ENCODE assay signal across 1 cellular context in genomic region chr7:95430864-95431263, GRCh38.
A peak's percentile ranks its signal among the peaks of the same experiment; 100 is the strongest.
TF ChIP-seq lines count a peak whose summit lies in the region.

No MANE protein-coding gene starts in this region.

TF ChIP-seq in HepG2, 621 proteins besides CTCF, POLR2A, EP300 and RAD21 (continued from another document and continues in another):
- TF ChIP-seq, protein P1, sequence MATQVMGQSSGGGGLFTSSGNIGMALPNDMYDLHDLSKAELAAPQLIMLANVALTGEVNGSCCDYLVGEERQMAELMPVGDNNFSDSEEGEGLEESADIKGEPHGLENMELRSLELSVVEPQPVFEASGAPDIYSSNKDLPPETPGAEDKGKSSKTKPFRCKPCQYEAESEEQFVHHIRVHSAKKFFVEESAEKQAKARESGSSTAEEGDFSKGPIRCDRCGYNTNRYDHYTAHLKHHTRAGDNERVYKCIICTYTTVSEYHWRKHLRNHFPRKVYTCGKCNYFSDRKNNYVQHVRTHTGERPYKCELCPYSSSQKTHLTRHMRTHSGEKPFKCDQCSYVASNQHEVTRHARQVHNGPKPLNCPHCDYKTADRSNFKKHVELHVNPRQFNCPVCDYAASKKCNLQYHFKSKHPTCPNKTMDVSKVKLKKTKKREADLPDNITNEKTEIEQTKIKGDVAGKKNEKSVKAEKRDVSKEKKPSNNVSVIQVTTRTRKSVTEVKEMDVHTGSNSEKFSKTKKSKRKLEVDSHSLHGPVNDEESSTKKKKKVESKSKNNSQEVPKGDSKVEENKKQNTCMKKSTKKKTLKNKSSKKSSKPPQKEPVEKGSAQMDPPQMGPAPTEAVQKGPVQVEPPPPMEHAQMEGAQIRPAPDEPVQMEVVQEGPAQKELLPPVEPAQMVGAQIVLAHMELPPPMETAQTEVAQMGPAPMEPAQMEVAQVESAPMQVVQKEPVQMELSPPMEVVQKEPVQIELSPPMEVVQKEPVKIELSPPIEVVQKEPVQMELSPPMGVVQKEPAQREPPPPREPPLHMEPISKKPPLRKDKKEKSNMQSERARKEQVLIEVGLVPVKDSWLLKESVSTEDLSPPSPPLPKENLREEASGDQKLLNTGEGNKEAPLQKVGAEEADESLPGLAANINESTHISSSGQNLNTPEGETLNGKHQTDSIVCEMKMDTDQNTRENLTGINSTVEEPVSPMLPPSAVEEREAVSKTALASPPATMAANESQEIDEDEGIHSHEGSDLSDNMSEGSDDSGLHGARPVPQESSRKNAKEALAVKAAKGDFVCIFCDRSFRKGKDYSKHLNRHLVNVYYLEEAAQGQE (IDR thresholded peaks at IDR 0.05; ENCODE audit: borderline replicate concordance in 1 of 2, low read depth in 1 of 2, low read length in 2 of 2), result no peak
- TF ChIP-seq SUZ12 (IDR thresholded peaks at IDR 0.05; ENCODE audit: low read depth, low read length) (no peak), ZNF136 (CRISPR knock-in tag; IDR thresholded peaks at IDR 0.05; ENCODE audit: low read depth) (no peak), KLF9 (CRISPR knock-in tag; IDR thresholded peaks at IDR 0.05; ENCODE audit: low read depth) (no peak), YEATS4 (CRISPR knock-in tag; IDR thresholded peaks at IDR 0.05; ENCODE audit: borderline replicate concordance) (no peak), ZNF225 (CRISPR knock-in tag; IDR thresholded peaks at IDR 0.05) (no peak), CEBPG (CRISPR knock-in tag; IDR thresholded peaks at IDR 0.05) (peak; percentile 94), SOX13 (IDR thresholded peaks at IDR 0.05) (no peak), SOX13 (CRISPR knock-in tag; conservative IDR thresholded peaks at IDR 0.05 in 1 of 2, IDR thresholded peaks at IDR 0.05 in 1 of 2) (peak in 1 of 2 experiments; percentile 69; a peak in 1 of 4 replicates), MXD4 (CRISPR knock-in tag; IDR thresholded peaks at IDR 0.05) (no peak), DRAP1 (CRISPR knock-in tag; IDR thresholded peaks at IDR 0.05) (no peak), PHF21A (CRISPR knock-in tag; IDR thresholded peaks at IDR 0.05) (peak; percentile 68), PRMT3 (CRISPR knock-in tag; IDR thresholded peaks at IDR 0.05; ENCODE audit: borderline replicate concordance, low read depth) (no peak), MEIS2 (CRISPR knock-in tag; IDR thresholded peaks at IDR 0.05) (no peak), ZNF800 (CRISPR knock-in tag; IDR thresholded peaks at IDR 0.05) (no peak), ZNF281 (CRISPR knock-in tag; IDR thresholded peaks at IDR 0.05; ENCODE audit: borderline replicate concordance) (no peak), FOXM1 (CRISPR knock-in tag; IDR thresholded peaks at IDR 0.05) (no peak), CCAR2 (optimal IDR thresholded peaks at IDR 0.05; ENCODE audit: low read depth, low read length) (no peak), ZNF3 (CRISPR knock-in tag; IDR thresholded peaks at IDR 0.05) (peak; percentile 90), ZNF234 (CRISPR knock-in tag; conservative IDR thresholded peaks at IDR 0.05) (no peak), BCL6 (CRISPR knock-in tag; IDR thresholded peaks at IDR 0.05) (peak; percentile 62), CEBPB (IDR thresholded peaks at IDR 0.05; ENCODE audit: borderline replicate concordance, low read depth, low read length) (peak; percentile 95), ZNF670 (CRISPR knock-in tag; IDR thresholded peaks at IDR 0.05; ENCODE audit: borderline replicate concordance) (peak; percentile 42; the same call in 1 of the 2 replicates), ZNF33B (CRISPR knock-in tag; IDR thresholded peaks at IDR 0.05) (no peak), STAG1 (CRISPR knock-in tag; IDR thresholded peaks at IDR 0.05) (no peak), TEF (CRISPR knock-in tag; IDR thresholded peaks at IDR 0.05) (no peak), ETV5 (CRISPR knock-in tag; IDR thresholded peaks at IDR 0.05; ENCODE audit: borderline replicate concordance) (peak; percentile 50; the same call in 1 of the 2 replicates), ZNF263 (CRISPR knock-in tag; IDR thresholded peaks at IDR 0.05) (no peak), FOXA3 (CRISPR knock-in tag; IDR thresholded peaks at IDR 0.05) (peak; percentile 89), IRF2 (CRISPR knock-in tag; IDR thresholded peaks at IDR 0.05) (peak; percentile 65; the same call in 1 of the 2 replicates), SOX5 (CRISPR knock-in tag; IDR thresholded peaks at IDR 0.05; ENCODE audit: borderline replicate concordance) (peak; percentile 69; the same call in 1 of the 2 replicates), CREB1 (IDR thresholded peaks at IDR 0.05) (no peak), CREB1 (CRISPR knock-in tag; IDR thresholded peaks at IDR 0.05) (peak; percentile 28; the same call in 1 of the 2 replicates), KLF16 (CRISPR knock-in tag; IDR thresholded peaks at IDR 0.05) (peak in 1 of 2 experiments; percentile 54; a peak in 1 of 4 replicates), NFIB (CRISPR knock-in tag; IDR thresholded peaks at IDR 0.05; ENCODE audit: borderline replicate concordance) (no peak), ZNF7 (CRISPR knock-in tag; IDR thresholded peaks at IDR 0.05) (peak; percentile 65; the same call in 1 of the 2 replicates), SMAD3 (CRISPR knock-in tag; IDR thresholded peaks at IDR 0.05) (peak; percentile 53), ONECUT2 (CRISPR knock-in tag; IDR thresholded peaks at IDR 0.05) (no peak), JUN (CRISPR knock-in tag; IDR thresholded peaks at IDR 0.05) (0 out of 2 replicates have a peak, but pooled peaks have one; percentile 46), FOXK1 (CRISPR knock-in tag; IDR thresholded peaks at IDR 0.05; ENCODE audit: borderline replicate concordance, low read depth) (peak; percentile 46; the same call in 1 of the 2 replicates), ZNF460 (CRISPR knock-in tag; IDR thresholded peaks at IDR 0.05; ENCODE audit: borderline replicate concordance) (no peak)
- TF ChIP-seq, protein P2, sequence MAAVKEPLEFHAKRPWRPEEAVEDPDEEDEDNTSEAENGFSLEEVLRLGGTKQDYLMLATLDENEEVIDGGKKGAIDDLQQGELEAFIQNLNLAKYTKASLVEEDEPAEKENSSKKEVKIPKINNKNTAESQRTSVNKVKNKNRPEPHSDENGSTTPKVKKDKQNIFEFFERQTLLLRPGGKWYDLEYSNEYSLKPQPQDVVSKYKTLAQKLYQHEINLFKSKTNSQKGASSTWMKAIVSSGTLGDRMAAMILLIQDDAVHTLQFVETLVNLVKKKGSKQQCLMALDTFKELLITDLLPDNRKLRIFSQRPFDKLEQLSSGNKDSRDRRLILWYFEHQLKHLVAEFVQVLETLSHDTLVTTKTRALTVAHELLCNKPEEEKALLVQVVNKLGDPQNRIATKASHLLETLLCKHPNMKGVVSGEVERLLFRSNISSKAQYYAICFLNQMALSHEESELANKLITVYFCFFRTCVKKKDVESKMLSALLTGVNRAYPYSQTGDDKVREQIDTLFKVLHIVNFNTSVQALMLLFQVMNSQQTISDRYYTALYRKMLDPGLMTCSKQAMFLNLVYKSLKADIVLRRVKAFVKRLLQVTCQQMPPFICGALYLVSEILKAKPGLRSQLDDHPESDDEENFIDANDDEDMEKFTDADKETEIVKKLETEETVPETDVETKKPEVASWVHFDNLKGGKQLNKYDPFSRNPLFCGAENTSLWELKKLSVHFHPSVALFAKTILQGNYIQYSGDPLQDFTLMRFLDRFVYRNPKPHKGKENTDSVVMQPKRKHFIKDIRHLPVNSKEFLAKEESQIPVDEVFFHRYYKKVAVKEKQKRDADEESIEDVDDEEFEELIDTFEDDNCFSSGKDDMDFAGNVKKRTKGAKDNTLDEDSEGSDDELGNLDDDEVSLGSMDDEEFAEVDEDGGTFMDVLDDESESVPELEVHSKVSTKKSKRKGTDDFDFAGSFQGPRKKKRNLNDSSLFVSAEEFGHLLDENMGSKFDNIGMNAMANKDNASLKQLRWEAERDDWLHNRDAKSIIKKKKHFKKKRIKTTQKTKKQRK (IDR thresholded peaks at IDR 0.05; ENCODE audit: low read length), result no peak
- TF ChIP-seq, protein P3, sequence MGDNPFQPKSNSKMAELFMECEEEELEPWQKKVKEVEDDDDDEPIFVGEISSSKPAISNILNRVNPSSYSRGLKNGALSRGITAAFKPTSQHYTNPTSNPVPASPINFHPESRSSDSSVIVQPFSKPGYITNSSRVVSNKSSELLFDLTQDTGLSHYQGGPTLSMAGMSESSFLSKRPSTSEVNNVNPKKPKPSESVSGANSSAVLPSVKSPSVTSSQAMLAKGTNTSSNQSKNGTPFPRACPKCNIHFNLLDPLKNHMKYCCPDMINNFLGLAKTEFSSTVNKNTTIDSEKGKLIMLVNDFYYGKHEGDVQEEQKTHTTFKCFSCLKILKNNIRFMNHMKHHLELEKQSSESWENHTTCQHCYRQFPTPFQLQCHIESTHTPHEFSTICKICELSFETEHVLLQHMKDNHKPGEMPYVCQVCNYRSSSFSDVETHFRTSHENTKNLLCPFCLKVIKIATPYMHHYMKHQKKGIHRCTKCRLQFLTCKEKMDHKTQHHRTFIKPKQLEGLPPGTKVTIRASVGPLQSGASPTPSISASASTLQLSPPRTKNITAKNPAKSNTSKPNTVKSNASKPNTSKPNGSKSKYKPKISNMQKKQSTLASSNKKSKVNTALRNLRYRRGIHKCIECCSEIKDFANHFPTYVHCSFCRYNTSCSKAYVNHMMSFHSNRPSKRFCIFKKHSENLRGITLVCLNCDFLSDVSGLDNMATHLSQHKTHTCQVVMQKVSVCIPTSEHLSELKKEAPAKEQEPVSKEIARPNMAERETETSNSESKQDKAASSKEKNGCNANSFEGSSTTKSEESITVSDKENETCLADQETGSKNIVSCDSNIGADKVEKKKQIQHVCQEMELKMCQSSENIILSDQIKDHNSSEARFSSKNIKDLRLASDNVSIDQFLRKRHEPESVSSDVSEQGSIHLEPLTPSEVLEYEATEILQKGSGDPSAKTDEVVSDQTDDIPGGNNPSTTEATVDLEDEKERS (CRISPR knock-in tag; IDR thresholded peaks at IDR 0.05), result 0 out of 2 replicates have a peak, but pooled peaks have one; percentile 34
- TF ChIP-seq, protein P4, sequence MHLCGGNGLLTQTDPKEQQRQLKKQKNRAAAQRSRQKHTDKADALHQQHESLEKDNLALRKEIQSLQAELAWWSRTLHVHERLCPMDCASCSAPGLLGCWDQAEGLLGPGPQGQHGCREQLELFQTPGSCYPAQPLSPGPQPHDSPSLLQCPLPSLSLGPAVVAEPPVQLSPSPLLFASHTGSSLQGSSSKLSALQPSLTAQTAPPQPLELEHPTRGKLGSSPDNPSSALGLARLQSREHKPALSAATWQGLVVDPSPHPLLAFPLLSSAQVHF (CRISPR knock-in tag; IDR thresholded peaks at IDR 0.05), result no peak
- TF ChIP-seq, protein P5, sequence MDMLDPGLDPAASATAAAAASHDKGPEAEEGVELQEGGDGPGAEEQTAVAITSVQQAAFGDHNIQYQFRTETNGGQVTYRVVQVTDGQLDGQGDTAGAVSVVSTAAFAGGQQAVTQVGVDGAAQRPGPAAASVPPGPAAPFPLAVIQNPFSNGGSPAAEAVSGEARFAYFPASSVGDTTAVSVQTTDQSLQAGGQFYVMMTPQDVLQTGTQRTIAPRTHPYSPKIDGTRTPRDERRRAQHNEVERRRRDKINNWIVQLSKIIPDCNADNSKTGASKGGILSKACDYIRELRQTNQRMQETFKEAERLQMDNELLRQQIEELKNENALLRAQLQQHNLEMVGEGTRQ (IDR thresholded peaks at IDR 0.05; ENCODE audit: low read depth, low read length), result no peak
- TF ChIP-seq, protein P5 (CRISPR knock-in tag; IDR thresholded peaks at IDR 0.05; ENCODE audit: borderline replicate concordance), result no peak
